9 cellular contexts compared by ENCODE assay signal in the genomic region with DNA sequence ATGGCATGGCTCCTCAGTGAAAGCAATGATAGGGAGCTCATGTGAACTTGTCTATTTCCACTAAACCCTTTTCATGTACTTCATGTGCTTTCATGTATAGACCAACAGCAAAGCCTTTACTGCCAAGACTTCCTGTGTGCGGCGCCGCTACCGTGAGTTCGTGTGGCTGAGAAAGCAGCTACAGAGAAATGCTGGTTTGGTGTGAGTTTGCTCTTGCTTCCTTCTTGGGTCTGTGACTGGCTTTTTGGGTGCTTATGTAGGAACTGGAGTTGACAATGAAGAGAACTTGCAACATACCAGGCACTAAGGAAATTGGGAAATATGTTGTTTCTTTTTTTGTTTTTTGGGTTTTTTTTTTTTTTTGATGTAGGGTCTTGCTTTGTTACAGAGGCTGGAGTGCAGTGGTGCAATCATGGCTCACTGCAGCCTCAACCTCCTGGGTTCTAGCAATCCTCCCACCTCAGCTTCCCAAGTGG. TPM values are rescaled to one million over a fixed set of nuclear protein-coding genes. Genes with fewer than 3 reads are reported as not detected.
A peak's percentile ranks its signal among the peaks of the same experiment; 100 is the strongest.
DNase-seq lines count a peak whose midpoint lies in the region; ATAC-seq and TF ChIP-seq lines count a peak whose summit lies in the region.
"Had no signal": no experiment of that assay in that cellular context is flagged by ENCODE, and none has a peak within 500 bp of the region (broad histone marks: within the 10 kb centered on the region; RNA-seq: fewer than 3 reads in every experiment).

No MANE protein-coding gene starts in this region.

- CTCF ChIA-PET in naive thymus-derived CD4-positive, alpha-beta T cell (lab: Charles Lee): interaction anchor here (0.5 to 2.1 kb wide), 8 partner anchors 10 to 164 kb away, joined by 3 to 13 read pairs (median 4); no protein-coding TSS in a partner anchor

- no peaks in the 10 kb centered on the region for H3K9me3 ChIP-seq in naive thymus-derived CD4-positive, alpha-beta T cell (ENCODE audit: control insufficient read depth in 2 of 3, low read length in 3 of 3)
- H3K9me3 ChIP-seq: heart right ventricle had no signal

- H3K4me3 ChIP-seq in HL-60 (replicated peaks; ENCODE audit: insufficient read depth, low read length): no peak overlapping the region
- peak overlapping the region; percentile 37 for H3K4me3 ChIP-seq in naive thymus-derived CD4-positive, alpha-beta T cell (ENCODE audit: low read length)
- H3K4me3 ChIP-seq: heart right ventricle had no signal

- no peaks in the 10 kb centered on the region for H3K9me3 Mint-ChIP-seq in naive thymus-derived CD4-positive, alpha-beta T cell

- peak overlapping the region; percentile 78 for H3K27ac ChIP-seq in HL-60 (replicated peaks)
- no peak overlapping the region for H3K27ac ChIP-seq in naive thymus-derived CD4-positive, alpha-beta T cell (ENCODE audit: low read depth, low read length)

- H3K36me3 Mint-ChIP-seq in naive thymus-derived CD4-positive, alpha-beta T cell: peaks cover 0 to 18% (median 4%) of the 10 kb centered on the region in 5 donors

- TF ChIP-seq POLR2A in GM18505 (IDR thresholded peaks at IDR 0.05; ENCODE audit: borderline replicate concordance, extremely low read depth, insufficient read depth, insufficient read length): peak; percentile 33

- H3K36me3 ChIP-seq in naive thymus-derived CD4-positive, alpha-beta T cell (ENCODE audit: control insufficient read depth in 2 of 3, insufficient read depth in 3 of 3, low read length in 3 of 3): peaks cover 0 to 16% (median 0%) of the 10 kb centered on the region in 3 experiments

- H3K4me3 Mint-ChIP-seq in naive thymus-derived CD4-positive, alpha-beta T cell: peak overlapping the region; percentile 55 to 82 (median 70)

- POLR2A ChIA-PET in naive thymus-derived CD4-positive, alpha-beta T cell (lab: Charles Lee): interaction anchor here (0.6 to 1.5 kb wide), 3 partner anchors 11 to 30 kb away, joined by 3 to 5 read pairs (median 4); a partner anchor contains a TSS

- intact Hi-C loops in naive thymus-derived CD4-positive, alpha-beta T cell (cut with micrococcal nuclease): loop anchor here in 1 of 2 donors (1.0 to 2.0 kb wide), 3 partner anchors 14 to 33 kb away; no protein-coding TSS in a partner anchor

- peak; percentile 87 to 92 for DNase-seq in HL-60 (ENCODE audit: low read depth in 1 of 2, low spot score in 1 of 2)
- peak; percentile 52 for DNase-seq in activated T-cell treated with anti-CD3 and anti-CD28 coated beads, Interleukin-2, amount 50 U/mL, for 1 hour
- DNase-seq in naive thymus-derived CD4-positive, alpha-beta T cell: peak; percentile 32 to 77 (median 64)
- no peak for DNase-seq in NCI-H526 (lab: John Stamatoyannopoulos, UW)
- no peak for DNase-seq in amniotic stem cell (lab: John Stamatoyannopoulos, UW)
- DNase-seq in ecto neural progenitor cell (ENCODE audit: low spot score): no peak
- DNase-seq: heart right ventricle had no signal

- no peak for ATAC-seq in GM18505 (IDR thresholded peaks at IDR 0.05; ENCODE audit: unreplicated experiment)
- peak; percentile 90 for ATAC-seq in naive thymus-derived CD4-positive, alpha-beta T cell
- ATAC-seq in GM21717 (IDR thresholded peaks at IDR 0.05; ENCODE audit: unreplicated experiment): no peak

- no peaks in the 10 kb centered on the region for H3K27me3 Mint-ChIP-seq in naive thymus-derived CD4-positive, alpha-beta T cell

- TF ChIP-seq CTCF in HL-60 (IDR thresholded peaks at IDR 0.05; ENCODE audit: insufficient read depth, low read length): no peak

- no peaks in the 10 kb centered on the region for H3K27me3 ChIP-seq in HL-60 (ENCODE audit: insufficient read depth, poor library complexity, severe bottlenecking)
- no peaks in the 10 kb centered on the region for H3K27me3 ChIP-seq in naive thymus-derived CD4-positive, alpha-beta T cell (ENCODE audit: control insufficient read depth in 2 of 2, insufficient read depth in 2 of 2, low read length in 2 of 2)
- H3K27me3 ChIP-seq: heart right ventricle had no signal

- H3K27ac Mint-ChIP-seq in naive thymus-derived CD4-positive, alpha-beta T cell: peak overlapping the region; percentile 84 to 97 (median 90)

- H3K4me1 Mint-ChIP-seq in naive thymus-derived CD4-positive, alpha-beta T cell: peaks cover 39 to 48% (median 41%) of the 10 kb centered on the region in 7 donors

- H3K4me1 ChIP-seq in naive thymus-derived CD4-positive, alpha-beta T cell (ENCODE audit: control insufficient read depth in 2 of 2, insufficient read depth in 2 of 2, low read length in 2 of 2): peaks cover 18 to 29% of the 10 kb centered on the region in 2 donors

RNA-seq across cellular contexts. Expression of a gene that starts 5.7 kb away (rescaled TPM):
- 10 to 100 TPM; 12.3 to 35.1 (median 16.7) TPM for total RNA-seq in naive thymus-derived CD4-positive, alpha-beta T cell
- 10 to 100 TPM; 16.8 to 21.1 TPM for polyA plus RNA-seq in naive thymus-derived CD4-positive, alpha-beta T cell

RNA-seq across cellular contexts. Expression of a gene that starts 12.0 kb away (rescaled TPM):
- 10 to 100 TPM; 16.4 to 56.7 (median 33.5) TPM for total RNA-seq in naive thymus-derived CD4-positive, alpha-beta T cell
- 10 to 100 TPM; 22.8 to 26.1 TPM for polyA plus RNA-seq in naive thymus-derived CD4-positive, alpha-beta T cell

Comparison
In these comparisons a context has a peak if more than half of its experiments do, and no peak if none do; other contexts are left out.
1. DNase-seq: peak in HL-60 (2 of 2), activated T-cell treated with anti-CD3 and anti-CD28 coated beads, Interleukin-2, amount 50 U/mL, for 1 hour (single experiment) and naive thymus-derived CD4-positive, alpha-beta T cell (9 of 9); none in NCI-H526 (0 of 2), amniotic stem cell (single experiment) and ecto neural progenitor cell (single experiment).